12 cellular contexts compared by ENCODE assay signal in the genomic region with DNA sequence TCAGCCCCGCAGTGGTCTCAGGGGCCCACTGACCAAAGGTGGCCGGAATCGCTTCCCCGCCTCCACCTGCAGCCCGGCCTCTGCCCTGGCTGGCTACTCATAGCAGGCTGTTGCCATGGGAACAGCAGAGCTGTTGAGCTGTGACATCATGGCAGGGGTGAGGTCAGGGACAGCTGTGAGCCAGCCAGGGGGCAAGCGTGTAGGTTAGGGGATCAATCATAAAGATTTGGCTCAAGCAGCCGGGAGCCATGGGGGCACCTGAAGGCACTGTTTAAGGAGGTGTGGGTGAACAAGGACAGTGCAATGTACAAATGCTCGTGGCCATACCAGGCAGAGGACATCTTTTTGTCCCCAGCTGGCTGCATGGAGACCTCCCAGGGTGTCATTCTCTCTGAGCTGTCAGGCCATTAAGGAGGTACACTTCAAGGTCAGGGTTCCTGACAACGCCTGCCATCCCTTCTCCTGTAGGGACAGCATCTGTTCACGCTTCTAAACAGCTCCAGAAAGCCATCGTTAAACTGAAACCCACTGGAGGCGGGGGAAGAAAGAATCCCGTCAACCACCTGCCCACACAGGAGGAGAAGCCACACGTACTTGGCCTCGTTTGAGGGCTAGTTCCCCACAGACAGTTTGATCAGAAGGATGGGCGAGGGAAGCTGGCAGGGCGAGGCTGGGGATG. TPM values are rescaled to one million over a fixed set of nuclear protein-coding genes. Genes with fewer than 3 reads are reported as not detected.
DNase-seq lines count a peak whose midpoint lies in the region; ATAC-seq and TF ChIP-seq lines count a peak whose summit lies in the region.
"Had no signal": no experiment of that assay in that cellular context is flagged by ENCODE, and none has a peak within 500 bp of the region (broad histone marks: within the 10 kb centered on the region; RNA-seq: fewer than 3 reads in every experiment).

A gene with protein sequence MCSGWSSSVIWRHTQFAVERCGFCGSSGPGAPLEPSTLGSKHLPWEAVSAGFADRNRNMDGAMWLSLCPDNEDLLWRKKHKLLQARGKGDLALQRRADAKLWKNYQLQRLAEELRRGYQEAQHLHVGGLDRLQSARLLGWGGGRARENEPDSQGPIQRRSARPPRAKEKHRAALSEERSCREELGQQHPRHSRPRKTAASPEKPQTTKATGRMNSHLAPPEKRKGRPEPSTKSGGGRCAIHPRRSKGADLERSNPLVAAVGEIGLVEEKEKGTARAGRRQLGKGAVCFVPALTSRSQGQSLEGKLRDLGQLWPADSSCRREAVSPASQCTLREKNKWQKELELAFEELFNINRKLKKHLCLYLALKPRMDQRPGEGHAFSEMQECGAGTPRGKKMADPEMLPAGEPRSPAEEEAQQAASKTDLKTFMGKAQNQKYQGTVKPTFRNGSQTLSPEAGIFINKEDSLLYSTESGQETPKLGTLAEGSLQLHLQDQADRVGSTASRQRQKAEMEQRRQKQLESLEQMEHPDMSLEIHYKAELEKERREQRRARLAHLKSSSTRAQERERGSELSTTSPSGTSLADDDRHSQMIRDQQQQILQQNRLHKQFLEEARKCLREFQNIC (minus strand): TSS at position 101 of the 679 bp plus-strand sequence. CDS start 1,373 bp downstream, outside the sequence.

- intact Hi-C loops in gastrocnemius medialis (cut with DNase I; ENCODE audit: low total_unique reads): no loop called here

- 73 to 76% methylated on average over 17 of the region's 17 CpGs for WGBS in ectodermal cell, 2 experiments

- in situ Hi-C loops in gastrocnemius medialis (cut with MboI; ENCODE audit: low sequenced_read_pairs in 4 of 4): no loop called here

- no peak for TF ChIP-seq CTCF in omental fat pad (IDR thresholded peaks at IDR 0.05)
- TF ChIP-seq CTCF in gastrocnemius medialis (IDR thresholded peaks at IDR 0.05 in 4 of 5, conservative IDR thresholded peaks at IDR 0.05 in 1 of 5): no peak

- no peak within 1 kb of the TSS for H3K4me3 ChIP-seq in ectodermal cell (ENCODE audit: insufficient read depth, low read depth, low read length)
- no peak within 1 kb of the TSS for H3K4me3 ChIP-seq in gastrocnemius medialis

- no peaks in the 10 kb centered on the region for H3K9me3 ChIP-seq in ectodermal cell (ENCODE audit: control insufficient read depth, low read length)
- no peaks in the 10 kb centered on the region for H3K9me3 ChIP-seq in gastrocnemius medialis

- ATAC-seq in omental fat pad (ENCODE audit: low FRiP score) (no peak), gastrocnemius medialis (no peak)
- ATAC-seq: naive thymus-derived CD4-positive, alpha-beta T cell had no signal

- H3K4me1 ChIP-seq in ectodermal cell (ENCODE audit: control insufficient read depth, insufficient read depth, low read length) (peaks cover 26% of the 10 kb centered on the region), gastrocnemius medialis (peaks cover 8 to 13% of the 10 kb centered on the region in 2 donors)

- H3K27me3 ChIP-seq in ectodermal cell (ENCODE audit: control insufficient read depth, insufficient read depth, low read length, poor library complexity, severe bottlenecking) (no peaks in the 10 kb centered on the region), gastrocnemius medialis (no peaks in the 10 kb centered on the region)

- H3K27ac ChIP-seq in ectodermal cell (ENCODE audit: insufficient read depth, low read depth, low read length, poor library complexity, severe bottlenecking): peak within 1 kb of the TSS; percentile 54
- H3K27ac ChIP-seq in gastrocnemius medialis: no peak within 1 kb of the TSS

- no peak for TF ChIP-seq POLR2A in gastrocnemius medialis (IDR thresholded peaks at IDR 0.05)

- no peaks in the 10 kb centered on the region for H3K36me3 ChIP-seq in ectodermal cell (ENCODE audit: control insufficient read depth, insufficient read depth, low read length)
- no peaks in the 10 kb centered on the region for H3K36me3 ChIP-seq in gastrocnemius medialis

- peak; percentile 79 for DNase-seq in DMS53 (lab: John Stamatoyannopoulos, UW)
- no peak for DNase-seq in DMS53 treated with DMSO at 0.1 percent for 48 hours (lab: John Stamatoyannopoulos, UW; ENCODE audit: unreplicated experiment)
- DNase-seq in NCI-H226: peak; percentile 11
- peak; percentile 67 for DNase-seq in pons (ENCODE audit: low spot score)
- no peak for DNase-seq in cerebellar cortex (ENCODE audit: low spot score)
- DNase-seq in omental fat pad (ENCODE audit: low spot score): no peak
- DNase-seq in gastrocnemius medialis: no peak
- DNase-seq: 8988T; activated CD4-positive, alpha-beta T cell treated with anti-CD3 and anti-CD28 coated beads for 4 hours; NCI-H2171 had no signal

RNA-seq across cellular contexts. Expression of the gene that starts here (rescaled TPM):
- not detected for polyA plus RNA-seq in ectodermal cell (2013, experiment 1 of 4)
- 0.78 TPM for polyA plus RNA-seq in ectodermal cell (2013, experiment 2 of 4)
- polyA plus RNA-seq in ectodermal cell (2013, experiment 3 of 4): 0.16 TPM
- 0.32 TPM for polyA plus RNA-seq in ectodermal cell (2013, experiment 4 of 4)
- total RNA-seq in omental fat pad (10 to 100 TPM in 1 of 4 donors, 1 to 10 TPM in 3; 2.7 to 11.8 (median 5.5) TPM), gastrocnemius medialis (under 1 TPM in 1 of 4 donors, not detected in 3; 0.16 TPM)
- polyA plus RNA-seq: naive thymus-derived CD4-positive, alpha-beta T cell had no signal

Comparison
In these comparisons a context has a peak if more than half of its experiments do, and no peak if none do; other contexts are left out.
1. DNase-seq: peak in DMS53 (single experiment), NCI-H226 (single experiment) and pons (single experiment); none in DMS53 treated with DMSO at 0.1 percent for 48 hours (single experiment), cerebellar cortex (single experiment), omental fat pad (single experiment) and gastrocnemius medialis (0 of 2).